ENCODE assay signal across 1 cellular context in genomic region chr12:54037360-54038259, GRCh38.
TF ChIP-seq lines count a peak whose summit lies in the region.

No MANE protein-coding gene starts in this region.

TF ChIP-seq in HEK293T, 16 proteins besides CTCF, POLR2A, EP300 and RAD21 (continued from another document):
- TF ChIP-seq, protein P1, sequence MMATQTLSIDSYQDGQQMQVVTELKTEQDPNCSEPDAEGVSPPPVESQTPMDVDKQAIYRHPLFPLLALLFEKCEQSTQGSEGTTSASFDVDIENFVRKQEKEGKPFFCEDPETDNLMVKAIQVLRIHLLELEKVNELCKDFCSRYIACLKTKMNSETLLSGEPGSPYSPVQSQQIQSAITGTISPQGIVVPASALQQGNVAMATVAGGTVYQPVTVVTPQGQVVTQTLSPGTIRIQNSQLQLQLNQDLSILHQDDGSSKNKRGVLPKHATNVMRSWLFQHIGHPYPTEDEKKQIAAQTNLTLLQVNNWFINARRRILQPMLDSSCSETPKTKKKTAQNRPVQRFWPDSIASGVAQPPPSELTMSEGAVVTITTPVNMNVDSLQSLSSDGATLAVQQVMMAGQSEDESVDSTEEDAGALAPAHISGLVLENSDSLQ (IDR thresholded peaks at IDR 0.05), result peak; percentile 96
- peak; percentile 94 for TF ChIP-seq CTBP1 (IDR thresholded peaks at IDR 0.05; ENCODE audit: borderline replicate concordance)
